Comparison of ENCODE assay signal across 13 cellular contexts in the genomic region with DNA sequence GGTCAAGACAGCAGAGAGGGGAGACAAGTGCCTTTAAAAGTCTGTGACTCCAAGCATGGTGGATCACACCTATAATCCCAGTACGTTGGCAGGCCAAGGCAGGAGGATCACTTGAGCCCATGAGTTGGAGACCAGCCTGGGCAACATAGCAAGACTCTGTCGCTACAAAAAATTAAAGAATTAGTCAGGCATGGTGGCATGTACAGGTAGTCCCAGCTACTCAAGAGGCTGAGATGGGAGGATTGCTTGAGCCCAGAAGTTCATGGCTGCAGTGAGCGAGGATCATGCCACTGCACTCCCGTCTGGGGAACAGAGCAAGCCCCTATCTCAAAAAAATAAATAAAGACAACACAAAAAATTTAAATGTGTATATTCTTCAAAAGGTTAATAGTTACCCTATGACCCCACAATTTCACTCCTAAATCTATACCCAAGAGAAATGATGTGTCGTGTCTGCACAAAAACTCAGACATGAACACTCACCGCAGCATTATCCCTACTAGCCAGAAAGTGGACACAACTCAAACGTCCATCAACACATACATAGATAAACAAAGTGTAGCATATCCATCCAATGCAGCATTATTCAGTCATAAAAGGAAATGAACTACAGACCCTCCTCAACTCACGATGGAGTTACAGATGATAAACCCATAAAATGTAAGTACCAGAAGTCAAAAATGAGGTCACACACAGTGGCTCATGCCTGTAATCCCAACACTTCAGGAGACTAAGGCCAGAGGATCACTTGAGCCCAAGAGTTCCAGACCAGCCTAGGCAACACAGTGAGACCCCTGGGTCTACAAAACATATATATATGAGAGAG. TPM values are rescaled to one million over a fixed set of nuclear protein-coding genes. Genes with fewer than 3 reads are reported as not detected.
DNase-seq lines count a peak whose midpoint lies in the region; ATAC-seq and TF ChIP-seq lines count a peak whose summit lies in the region.
"Had no signal": no experiment of that assay in that cellular context is flagged by ENCODE, and none has a peak within 500 bp of the region (broad histone marks: within the 10 kb centered on the region; RNA-seq: fewer than 3 reads in every experiment).

No MANE protein-coding gene starts in this region.

- RAD21 ChIA-PET in HCT116 (lab: Charles Lee; ENCODE audit: low non-redundant PET in 1 of 2, low total read pairs in 2 of 2, uncharacterized antibody in 2 of 2, unreplicated experiment in 2 of 2) = no interaction called here

- no peak for ATAC-seq in HCT116

- TF ChIP-seq RAD21 in HCT116 (IDR thresholded peaks at IDR 0.05; ENCODE audit: low read depth) = no peak

- intact Hi-C loops in HCT116 (cut with micrococcal nuclease) = no loop called here

- peaks cover 74% of the 10 kb centered on the region for H3K79me2 ChIP-seq in HCT116 (ENCODE audit: insufficient read depth, low read length)
- peaks cover 71% of the 10 kb centered on the region for H3K79me2 ChIP-seq in smooth muscle cell (ENCODE audit: low read depth)

- POLR2A ChIA-PET in HCT116 (lab: Charles Lee) = interaction anchor here (0.9 to 3.7 kb wide), 3 partner anchors 15 to 58 kb away, joined by 3 to 17 read pairs (median 3); a partner anchor contains a TSS

- no peak for DNase-seq in HCT116 (ENCODE audit: low read depth, low spot score)
- DNase-seq in adipocyte (ENCODE audit: low read depth) = no peak
- DNase-seq in smooth muscle cell (lab: John Stamatoyannopoulos, UW; ENCODE audit: unreplicated experiment) = no peak
- DNase-seq in activated effector memory CD4-positive, alpha-beta T cell treated with Interleukin-2 at 50 U/mL for 16 hours = no peak
- no peak for DNase-seq in AML-193 (lab: John Stamatoyannopoulos, UW)
- DNase-seq in NCI-H1105 (lab: John Stamatoyannopoulos, UW) = no peak
- no peak for DNase-seq in activated CD4-positive, CD25-positive, alpha-beta regulatory T cell treated with anti-CD3 and anti-CD28 coated beads, Interleukin-2, amount 50 U/mL, for 72 hours
- DNase-seq: activated CD4-positive, alpha-beta T cell treated with anti-CD3 and anti-CD28 coated beads, Interleukin-2, amount 50 U/mL, for 48 hours; cortex of kidney; DND-41; NCI-H1694; RPMI8226 had no signal

- no peak for TF ChIP-seq CTCF in HCT116 (IDR thresholded peaks at IDR 0.05 in 2 of 3, conservative IDR thresholded peaks at IDR 0.05 in 1 of 3; ENCODE audit: borderline replicate concordance in 1 of 3, insufficient read depth in 1 of 3, low read depth in 2 of 3, low read length in 2 of 3)
- TF ChIP-seq CTCF in smooth muscle cell (IDR thresholded peaks at IDR 0.05; ENCODE audit: borderline replicate concordance, insufficient read depth, poor library complexity, severe bottlenecking) = no peak

- CTCF ChIA-PET in HCT116 (lab: Charles Lee) = no interaction called here

- H3K9me3 ChIP-seq in HCT116 (ENCODE audit: control insufficient read depth in 1 of 2, insufficient read depth in 1 of 2, low read depth in 1 of 2, low read length in 2 of 2) (no peaks in the 10 kb centered on the region), adipocyte (ENCODE audit: control insufficient read depth, low read length) (no peaks in the 10 kb centered on the region), smooth muscle cell (replicated peaks; ENCODE audit: low read depth) (no peaks in the 10 kb centered on the region)

- H3K4me1 ChIP-seq in HCT116 (ENCODE audit: control insufficient read depth in 1 of 2, insufficient read depth in 2 of 2, low read length in 2 of 2) (peaks cover 89 to 94% of the 10 kb centered on the region in 2 experiments), adipocyte (ENCODE audit: control insufficient read depth, insufficient read depth, low read length) (peaks cover 72% of the 10 kb centered on the region), smooth muscle cell (ENCODE audit: low read depth) (peaks cover 34% of the 10 kb centered on the region)

- no peaks in the 10 kb centered on the region for H4K20me1 ChIP-seq in HCT116 (ENCODE audit: insufficient read depth)
- H4K20me1 ChIP-seq in smooth muscle cell (ENCODE audit: low read depth) = peaks cover 3% of the 10 kb centered on the region

- peak overlapping the region; percentile 73 for H3K4me2 ChIP-seq in HCT116 (ENCODE audit: low read length)
- peak overlapping the region; percentile 41 for H3K4me2 ChIP-seq in smooth muscle cell

- H3K27me3 ChIP-seq in HCT116 (ENCODE audit: insufficient read depth, low read length) (no peaks in the 10 kb centered on the region), adipocyte (replicated peaks; ENCODE audit: control insufficient read depth, insufficient read depth, low read length) (no peaks in the 10 kb centered on the region), layer of hippocampus (ENCODE audit: control insufficient read depth, insufficient read depth, low read length) (no peaks in the 10 kb centered on the region), smooth muscle cell (ENCODE audit: low read depth) (no peaks in the 10 kb centered on the region)

- peaks cover 46% of the 10 kb centered on the region for H3F3A ChIP-seq in smooth muscle cell (ENCODE audit: low read depth)

- H2AFZ ChIP-seq in HCT116 (ENCODE audit: low read depth, low read length, poor library complexity, severe bottlenecking) (no peak overlapping the region), smooth muscle cell (ENCODE audit: low read depth) (no peak overlapping the region)

- H3K9me2 ChIP-seq in HCT116 (ENCODE audit: insufficient read depth) = no peaks in the 10 kb centered on the region

- H3K9ac ChIP-seq in HCT116 (ENCODE audit: low read length) (peak overlapping the region; percentile 57), adipocyte (ENCODE audit: low read length) (peak overlapping the region; percentile 84), smooth muscle cell (ENCODE audit: low read depth) (peak overlapping the region; percentile 12)

- H3K36me3 ChIP-seq in HCT116 (ENCODE audit: control insufficient read depth in 1 of 2, insufficient read depth in 2 of 2, low read length in 2 of 2) (no peaks in the 10 kb centered on the region), adipocyte (ENCODE audit: control insufficient read depth, insufficient read depth, low read length, severe bottlenecking) (peaks cover 6% of the 10 kb centered on the region), smooth muscle cell (ENCODE audit: low read depth) (peaks cover 2% of the 10 kb centered on the region)

- WGBS in smooth muscle cell (ENCODE audit: low lambda C conversion rate) = 76% methylated on average over 8 of the region's 8 CpGs

- H3K27ac ChIP-seq in HCT116 (ENCODE audit: low read depth, low read length) (peak overlapping the region; percentile 70), layer of hippocampus (ENCODE audit: low read depth, low read length) (peak overlapping the region; percentile 95), smooth muscle cell (ENCODE audit: low read depth) (peak overlapping the region; percentile 94)

- BruUV-seq in HCT116 (replicated peaks; lab: Mats Ljungman, UMichigan) = no TSS peak

- no peak for TF ChIP-seq POLR2A in HCT116 (IDR thresholded peaks at IDR 0.05; ENCODE audit: borderline replicate concordance, extremely low read depth, insufficient read depth, insufficient read length)

- H3K4me3 ChIP-seq in HCT116 (replicated peaks in 1 of 2; ENCODE audit: low read depth in 1 of 2, low read length in 2 of 2) = peak overlapping the region in 1 of 2 experiments; percentile 30; a peak in 2 of 4 replicates
- no peak overlapping the region for H3K4me3 ChIP-seq in adipocyte (ENCODE audit: low read length)
- H3K4me3 ChIP-seq in smooth muscle cell = no peak overlapping the region

TF ChIP-seq in HCT116, 20 proteins besides CTCF, POLR2A, EP300 and RAD21 (continues in another document):
- TF ChIP-seq ZNF274 (IDR thresholded peaks at IDR 0.05; ENCODE audit: low read depth, low read length) = no peak
- TF ChIP-seq, protein P1, sequence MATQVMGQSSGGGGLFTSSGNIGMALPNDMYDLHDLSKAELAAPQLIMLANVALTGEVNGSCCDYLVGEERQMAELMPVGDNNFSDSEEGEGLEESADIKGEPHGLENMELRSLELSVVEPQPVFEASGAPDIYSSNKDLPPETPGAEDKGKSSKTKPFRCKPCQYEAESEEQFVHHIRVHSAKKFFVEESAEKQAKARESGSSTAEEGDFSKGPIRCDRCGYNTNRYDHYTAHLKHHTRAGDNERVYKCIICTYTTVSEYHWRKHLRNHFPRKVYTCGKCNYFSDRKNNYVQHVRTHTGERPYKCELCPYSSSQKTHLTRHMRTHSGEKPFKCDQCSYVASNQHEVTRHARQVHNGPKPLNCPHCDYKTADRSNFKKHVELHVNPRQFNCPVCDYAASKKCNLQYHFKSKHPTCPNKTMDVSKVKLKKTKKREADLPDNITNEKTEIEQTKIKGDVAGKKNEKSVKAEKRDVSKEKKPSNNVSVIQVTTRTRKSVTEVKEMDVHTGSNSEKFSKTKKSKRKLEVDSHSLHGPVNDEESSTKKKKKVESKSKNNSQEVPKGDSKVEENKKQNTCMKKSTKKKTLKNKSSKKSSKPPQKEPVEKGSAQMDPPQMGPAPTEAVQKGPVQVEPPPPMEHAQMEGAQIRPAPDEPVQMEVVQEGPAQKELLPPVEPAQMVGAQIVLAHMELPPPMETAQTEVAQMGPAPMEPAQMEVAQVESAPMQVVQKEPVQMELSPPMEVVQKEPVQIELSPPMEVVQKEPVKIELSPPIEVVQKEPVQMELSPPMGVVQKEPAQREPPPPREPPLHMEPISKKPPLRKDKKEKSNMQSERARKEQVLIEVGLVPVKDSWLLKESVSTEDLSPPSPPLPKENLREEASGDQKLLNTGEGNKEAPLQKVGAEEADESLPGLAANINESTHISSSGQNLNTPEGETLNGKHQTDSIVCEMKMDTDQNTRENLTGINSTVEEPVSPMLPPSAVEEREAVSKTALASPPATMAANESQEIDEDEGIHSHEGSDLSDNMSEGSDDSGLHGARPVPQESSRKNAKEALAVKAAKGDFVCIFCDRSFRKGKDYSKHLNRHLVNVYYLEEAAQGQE (IDR thresholded peaks at IDR 0.05; ENCODE audit: low read depth) = no peak
- TF ChIP-seq TCF7L2 (IDR thresholded peaks at IDR 0.05; ENCODE audit: borderline replicate concordance, extremely low read depth, insufficient read depth, insufficient read length) = no peak
- TF ChIP-seq, protein P2, sequence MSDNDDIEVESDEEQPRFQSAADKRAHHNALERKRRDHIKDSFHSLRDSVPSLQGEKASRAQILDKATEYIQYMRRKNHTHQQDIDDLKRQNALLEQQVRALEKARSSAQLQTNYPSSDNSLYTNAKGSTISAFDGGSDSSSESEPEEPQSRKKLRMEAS (IDR thresholded peaks at IDR 0.05) = no peak
- TF ChIP-seq SIN3A (IDR thresholded peaks at IDR 0.05; ENCODE audit: low read depth) = no peak

RNA-seq across cellular contexts. Expression of a gene that starts 23.9 kb away (rescaled TPM):
- total RNA-seq in HCT116 (2021; ENCODE audit: unreplicated experiment) (29.0 TPM), smooth muscle cell (22.7 and 24.1 TPM in 2 replicates)
- polyA plus RNA-seq in HCT116 (2012) = 16.1 and 18.2 TPM in 2 replicates
- polyA plus RNA-seq in smooth muscle cell = 14.7 and 15.2 TPM in 2 replicates

Comparison
In these comparisons a context has a peak if more than half of its experiments do, and no peak if none do; other contexts are left out.
1. H3K9ac ChIP-seq: peak in every context shown above with its lines; median percentile 84 in adipocyte; 57 in HCT116; 12 in smooth muscle cell.